15 cellular contexts compared by ENCODE assay signal in the genomic region with DNA sequence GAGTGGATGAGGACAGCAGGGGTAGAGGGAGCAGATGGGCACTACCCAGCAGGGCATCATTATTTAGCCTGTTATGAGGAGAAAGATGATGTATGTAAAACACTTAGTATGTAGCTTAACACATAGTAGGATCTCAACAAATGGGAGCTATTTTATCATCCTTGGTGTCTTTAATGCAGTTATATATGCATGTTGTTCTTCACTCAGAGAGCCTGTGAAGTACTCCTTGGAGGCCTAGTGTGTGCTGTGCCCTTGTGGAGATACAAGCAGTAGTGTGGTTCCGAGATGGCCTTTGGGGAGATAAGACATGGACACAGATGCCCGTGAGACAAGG.
DNase-seq lines count a peak whose midpoint lies in the region; ATAC-seq and TF ChIP-seq lines count a peak whose summit lies in the region.
"Had no signal": no experiment of that assay in that cellular context is flagged by ENCODE, and none has a peak within 500 bp of the region (broad histone marks: within the 10 kb centered on the region; RNA-seq: fewer than 3 reads in every experiment).

No MANE protein-coding gene starts in this region.

- H3K9me3 ChIP-seq in OCI-LY1 (ENCODE audit: low read length) (no peaks in the 10 kb centered on the region), gastrocnemius medialis (no peaks in the 10 kb centered on the region)
- H3K9me3 ChIP-seq: Peyer's patch had no signal

- H3K36me3 ChIP-seq in GM23338 (ENCODE audit: insufficient read depth) (no peaks in the 10 kb centered on the region; the same call in 1 of the 2 replicates), OCI-LY1 (ENCODE audit: insufficient read depth, low read length) (no peaks in the 10 kb centered on the region), gastrocnemius medialis (no peaks in the 10 kb centered on the region)
- H3K36me3 ChIP-seq: Peyer's patch had no signal

- peaks cover 32% of the 10 kb centered on the region for H3K4me1 Mint-ChIP-seq in GM23338
- peaks cover 38% of the 10 kb centered on the region for H3K4me1 Mint-ChIP-seq in type B pancreatic cell (ENCODE audit: unreplicated experiment)

- H4K20me1 ChIP-seq in GM23338 (replicated peaks; ENCODE audit: insufficient read depth): no peaks in the 10 kb centered on the region
- no peaks in the 10 kb centered on the region for H4K20me1 ChIP-seq in OCI-LY1 (ENCODE audit: insufficient read depth, low read length)

- H3K27ac ChIP-seq in GM23338 (ENCODE audit: low read depth) (no peak overlapping the region), OCI-LY1 (ENCODE audit: low read depth, low read length, poor library complexity, severe bottlenecking) (peak overlapping the region; percentile 99), gastrocnemius medialis (no peak overlapping the region)
- H3K27ac ChIP-seq: GM23248, Peyer's patch had no signal

- H3K4me3 ChIP-seq in GM23338 (no peak overlapping the region), OCI-LY1 (ENCODE audit: low read depth, low read length, poor library complexity, severe bottlenecking) (no peak overlapping the region), gastrocnemius medialis (no peak overlapping the region)
- H3K4me3 ChIP-seq: GM23248, Peyer's patch had no signal

- peak overlapping the region; percentile 78 for H3K9ac ChIP-seq in OCI-LY1 (ENCODE audit: low read length)
- H3K9ac ChIP-seq: GM23248 had no signal

- H3K27me3 Mint-ChIP-seq in GM23338 (ENCODE audit: insufficient read depth, low read depth, poor library complexity) (peaks cover 12% of the 10 kb centered on the region), type B pancreatic cell (no peaks in the 10 kb centered on the region)

- peaks cover 16% of the 10 kb centered on the region for H3K4me1 ChIP-seq in GM23338 (ENCODE audit: insufficient read depth)
- H3K4me1 ChIP-seq in OCI-LY1 (ENCODE audit: insufficient read depth, low read length, severe bottlenecking): peaks cover 60% of the 10 kb centered on the region
- H3K4me1 ChIP-seq in gastrocnemius medialis: no peaks in the 10 kb centered on the region

- H3K9me2 ChIP-seq in GM23338 (ENCODE audit: insufficient read depth): 0 out of 2 replicates have a peak, but pooled peaks cover 5% of the 10 kb centered on the region
- H3K9me2 ChIP-seq in OCI-LY1 (ENCODE audit: low read depth, low read length): no peaks in the 10 kb centered on the region

- H2AFZ ChIP-seq in GM23338: peak overlapping the region; percentile 76
- H2AFZ ChIP-seq in OCI-LY1 (ENCODE audit: low read length): no peak overlapping the region
- H2AFZ ChIP-seq: GM23248 had no signal

- TF ChIP-seq CTCF in GM23338 (conservative IDR thresholded peaks at IDR 0.05; ENCODE audit: low read depth in 2 of 2) (no peak), OCI-LY1 (IDR thresholded peaks at IDR 0.05; ENCODE audit: low read length) (no peak), type B pancreatic cell (conservative IDR thresholded peaks at IDR 0.05) (no peak), gastrocnemius medialis (IDR thresholded peaks at IDR 0.05 in 4 of 5, conservative IDR thresholded peaks at IDR 0.05 in 1 of 5) (no peak)

- no peaks in the 10 kb centered on the region for H3K27me3 ChIP-seq in GM23338 (ENCODE audit: insufficient read depth)
- H3K27me3 ChIP-seq in OCI-LY1 (ENCODE audit: insufficient read depth, low read length): no peaks in the 10 kb centered on the region
- H3K27me3 ChIP-seq in gastrocnemius medialis: no peaks in the 10 kb centered on the region
- H3K27me3 ChIP-seq: Peyer's patch had no signal

- no peak overlapping the region for H3K4me3 Mint-ChIP-seq in GM23338
- H3K4me3 Mint-ChIP-seq in type B pancreatic cell: peak overlapping the region; percentile 26
- H3K4me3 Mint-ChIP-seq: CD4-positive, alpha-beta memory T cell had no signal

- H3K79me2 ChIP-seq in GM23338 (replicated peaks; ENCODE audit: insufficient read depth) (no peaks in the 10 kb centered on the region), OCI-LY1 (ENCODE audit: insufficient read depth, low read length) (no peaks in the 10 kb centered on the region)

- intact Hi-C loops in gastrocnemius medialis (cut with DNase I; ENCODE audit: low total_unique reads) (no loop called here), sciatic nerve (cut with DNase I) (no loop called here)

- in situ Hi-C loops in gastrocnemius medialis (cut with MboI; ENCODE audit: low sequenced_read_pairs in 4 of 4): no loop called here

- H3K9me3 Mint-ChIP-seq in GM23338 (peaks cover 10% of the 10 kb centered on the region; the same call in 2 of the 3 replicates), type B pancreatic cell (peaks cover 4% of the 10 kb centered on the region)
- H3K9me3 Mint-ChIP-seq: CD4-positive, alpha-beta memory T cell had no signal

- no peaks in the 10 kb centered on the region for H3F3A ChIP-seq in GM23338 (replicated peaks; ENCODE audit: low read depth)
- peaks cover 13% of the 10 kb centered on the region; the same call in 1 of the 2 replicates for H3F3A ChIP-seq in OCI-LY1 (ENCODE audit: insufficient read depth, low read length)

- no peak overlapping the region for H3K27ac Mint-ChIP-seq in GM23338
- peak overlapping the region; percentile 50 for H3K27ac Mint-ChIP-seq in type B pancreatic cell
- H3K27ac Mint-ChIP-seq: IgD-negative memory B cell had no signal

- TF ChIP-seq POLR2A in gastrocnemius medialis (IDR thresholded peaks at IDR 0.05): no peak

- no peak for ATAC-seq in GM23338
- ATAC-seq in left lobe of liver: no peak
- no peak for ATAC-seq in gastrocnemius medialis
- no peak for ATAC-seq in HG03520 (IDR thresholded peaks at IDR 0.05; ENCODE audit: unreplicated experiment)
- no peak for ATAC-seq in sciatic nerve

- no peak overlapping the region for H3K4me2 ChIP-seq in GM23338
- no peak overlapping the region for H3K4me2 ChIP-seq in OCI-LY1 (ENCODE audit: low read length)

- DNase-seq in GM23338 (ENCODE audit: low spot score) (no peak), left lobe of liver (ENCODE audit: low spot score) (peak; percentile 11), type B pancreatic cell (ENCODE audit: extremely low spot score, unreplicated experiment) (no peak), gastrocnemius medialis (no peak), sciatic nerve (ENCODE audit: low spot score) (no peak)
- DNase-seq: CD4-positive, alpha-beta memory T cell; DMS153; GF-D8; GM23248; NCI-H2107; NCI-H226 had no signal

- peaks cover 5% of the 10 kb centered on the region; the same call in 1 of the 3 replicates for H3K36me3 Mint-ChIP-seq in GM23338 (ENCODE audit: low read depth)
- H3K36me3 Mint-ChIP-seq in type B pancreatic cell: no peaks in the 10 kb centered on the region
- H3K36me3 Mint-ChIP-seq: CD4-positive, alpha-beta memory T cell had no signal

TF ChIP-seq in GM23338, 12 proteins besides CTCF, POLR2A, EP300 and RAD21:
- TF ChIP-seq EZH2phosphoT487 (IDR thresholded peaks at IDR 0.05; ENCODE audit: unreplicated experiment): no peak
